Comparison of ENCODE assay signal across 8 cellular contexts in genomic region chr10:21517134-21517982, GRCh38. TPM values are rescaled to one million over a fixed set of nuclear protein-coding genes. Genes with fewer than 3 reads are reported as not detected.
DNase-seq lines count a peak whose midpoint lies in the region; ATAC-seq and TF ChIP-seq lines count a peak whose summit lies in the region.

No MANE protein-coding gene starts in this region.

- H3K4me3 ChIP-seq in GM23338 (peak overlapping the region; percentile 63), ovary (peak overlapping the region; percentile 48)

- ATAC-seq in GM23338: peak; percentile 70
- peak; percentile 75 for ATAC-seq in Right ventricle myocardium superior (ENCODE audit: poor library complexity)

- no peaks in the 10 kb centered on the region; the same call in 1 of the 2 replicates for H4K20me1 ChIP-seq in GM23338 (replicated peaks; ENCODE audit: insufficient read depth)

- peaks cover 80% of the 10 kb centered on the region for H3K27me3 Mint-ChIP-seq in activated CD4-positive, alpha-beta T cell treated with anti-CD3 and anti-CD28 coated beads, Interleukin-2, amount 10 ng/mL, durations not matched to agents 7 days and 5 days
- peaks cover 47% of the 10 kb centered on the region for H3K27me3 Mint-ChIP-seq in GM23338 (ENCODE audit: insufficient read depth, low read depth, poor library complexity)
- H3K27me3 Mint-ChIP-seq in activated T-helper 1 cell treated with anti-CD3 and anti-CD28 coated beads, Interleukin-12 subunit alpha, Interleukin-12 subunit beta, Interleukin-2, Interleukin-4 antibody, amounts not matched to agents 30 ng/mL and 10 ng/mL and 1 ng/mL, durations not matched to agents 14 hours and 24 hours and 36 hours (ENCODE audit: insufficient read depth): peaks cover 73% of the 10 kb centered on the region

- intact Hi-C loops in activated T-helper 1 cell treated with anti-CD3 and anti-CD28 coated beads, Interleukin-12 subunit alpha, Interleukin-12 subunit beta, Interleukin-2, Interleukin-4 antibody, amounts not matched to agents 30 ng/mL and 10 ng/mL and 1 ng/mL, durations not matched to agents 14 hours and 24 hours and 36 hours (cut with micrococcal nuclease): loop anchor here (1.0 to 5.0 kb wide), 6 partner anchors 8 to 1580 kb away; partner anchors contain the start of genes MSRB2 and SKIDA1
- intact Hi-C loops in Right ventricle myocardium superior (cut with DNase I) (no loop called here), ovary (cut with DNase I) (loop anchor here in 2 of 4 donors (2.0 to 10.0 kb wide), 2 partner anchors 15 to 807 kb away; partner anchors contain the start of gene BMI1 (in 1 of the 2))

- H3K27ac ChIP-seq in GM23338 (ENCODE audit: low read depth): no peak overlapping the region
- H3K27ac ChIP-seq in ovary: peak overlapping the region; percentile 81 to 90

- H3K79me2 ChIP-seq in GM23338 (replicated peaks; ENCODE audit: insufficient read depth): peaks cover 5% of the 10 kb centered on the region; the same call in 1 of the 2 replicates

- H3K4me1 Mint-ChIP-seq in activated CD4-positive, alpha-beta T cell treated with anti-CD3 and anti-CD28 coated beads, Interleukin-2, amount 10 ng/mL, durations not matched to agents 7 days and 5 days: peaks cover 42% of the 10 kb centered on the region
- peaks cover 80% of the 10 kb centered on the region for H3K4me1 Mint-ChIP-seq in GM23338
- H3K4me1 Mint-ChIP-seq in activated T-helper 1 cell treated with anti-CD3 and anti-CD28 coated beads, Interleukin-12 subunit alpha, Interleukin-12 subunit beta, Interleukin-2, Interleukin-4 antibody, amounts not matched to agents 30 ng/mL and 10 ng/mL and 1 ng/mL, durations not matched to agents 14 hours and 24 hours and 36 hours (ENCODE audit: low read depth): peaks cover 47% of the 10 kb centered on the region

- peaks cover 67% of the 10 kb centered on the region for H3K27me3 ChIP-seq in GM23338 (ENCODE audit: insufficient read depth)
- no peaks in the 10 kb centered on the region for H3K27me3 ChIP-seq in ovary

- 0 to 1% (median 1%) methylated on average over 67 to 72 of the region's 72 CpGs for WGBS in ovary, 3 donors

- peaks cover 3% of the 10 kb centered on the region for H3K36me3 Mint-ChIP-seq in activated CD4-positive, alpha-beta T cell treated with anti-CD3 and anti-CD28 coated beads, Interleukin-2, amount 10 ng/mL, durations not matched to agents 7 days and 5 days (ENCODE audit: low read depth)
- H3K36me3 Mint-ChIP-seq in GM23338 (ENCODE audit: low read depth): no peaks in the 10 kb centered on the region
- H3K36me3 Mint-ChIP-seq in activated T-helper 1 cell treated with anti-CD3 and anti-CD28 coated beads, Interleukin-12 subunit alpha, Interleukin-12 subunit beta, Interleukin-2, Interleukin-4 antibody, amounts not matched to agents 30 ng/mL and 10 ng/mL and 1 ng/mL, durations not matched to agents 14 hours and 24 hours and 36 hours (ENCODE audit: low read depth): peaks cover 7% of the 10 kb centered on the region

- peaks cover 19% of the 10 kb centered on the region for H3F3A ChIP-seq in GM23338 (replicated peaks; ENCODE audit: low read depth)

- H3K9me3 ChIP-seq in ovary: no peaks in the 10 kb centered on the region

- peak overlapping the region; percentile 79 for H3K4me2 ChIP-seq in GM23338

- H3K9me2 ChIP-seq in GM23338 (ENCODE audit: insufficient read depth): no peaks in the 10 kb centered on the region

- no peak for TF ChIP-seq POLR2A in ovary (IDR thresholded peaks at IDR 0.05)

- TF ChIP-seq CTCF in GM23338 (conservative IDR thresholded peaks at IDR 0.05; ENCODE audit: low read depth in 2 of 2) (no peak; a peak in 1 of 4 replicates), ovary (IDR thresholded peaks at IDR 0.05) (no peak)

- H2AFZ ChIP-seq in GM23338: no peak overlapping the region

- peak overlapping the region; percentile 68 for H3K27ac Mint-ChIP-seq in activated CD4-positive, alpha-beta T cell treated with anti-CD3 and anti-CD28 coated beads, Interleukin-2, amount 10 ng/mL, durations not matched to agents 7 days and 5 days
- peak overlapping the region; percentile 79 for H3K27ac Mint-ChIP-seq in GM23338
- peak overlapping the region; percentile 49 for H3K27ac Mint-ChIP-seq in activated T-helper 1 cell treated with anti-CD3 and anti-CD28 coated beads, Interleukin-12 subunit alpha, Interleukin-12 subunit beta, Interleukin-2, Interleukin-4 antibody, amounts not matched to agents 30 ng/mL and 10 ng/mL and 1 ng/mL, durations not matched to agents 14 hours and 24 hours and 36 hours

- peak overlapping the region; percentile 70 for H3K4me3 Mint-ChIP-seq in activated CD4-positive, alpha-beta T cell treated with anti-CD3 and anti-CD28 coated beads, Interleukin-2, amount 10 ng/mL, durations not matched to agents 7 days and 5 days
- peak overlapping the region; percentile 89 for H3K4me3 Mint-ChIP-seq in GM23338
- H3K4me3 Mint-ChIP-seq in activated T-helper 1 cell treated with anti-CD3 and anti-CD28 coated beads, Interleukin-12 subunit alpha, Interleukin-12 subunit beta, Interleukin-2, Interleukin-4 antibody, amounts not matched to agents 30 ng/mL and 10 ng/mL and 1 ng/mL, durations not matched to agents 14 hours and 24 hours and 36 hours: peak overlapping the region; percentile 88

- H3K9me3 Mint-ChIP-seq in activated CD4-positive, alpha-beta T cell treated with anti-CD3 and anti-CD28 coated beads, Interleukin-2, amount 10 ng/mL, durations not matched to agents 7 days and 5 days: no peaks in the 10 kb centered on the region
- H3K9me3 Mint-ChIP-seq in GM23338: no peaks in the 10 kb centered on the region; the same call in 2 of the 3 replicates
- H3K9me3 Mint-ChIP-seq in activated T-helper 1 cell treated with anti-CD3 and anti-CD28 coated beads, Interleukin-12 subunit alpha, Interleukin-12 subunit beta, Interleukin-2, Interleukin-4 antibody, amounts not matched to agents 30 ng/mL and 10 ng/mL and 1 ng/mL, durations not matched to agents 14 hours and 24 hours and 36 hours: no peaks in the 10 kb centered on the region

- no peaks in the 10 kb centered on the region for H3K36me3 ChIP-seq in GM23338 (ENCODE audit: insufficient read depth)
- no peaks in the 10 kb centered on the region for H3K36me3 ChIP-seq in ovary

- CTCF ChIA-PET in activated CD4-positive, alpha-beta T cell treated with anti-CD3 and anti-CD28 coated beads, Interleukin-2, amount 10 ng/mL, durations not matched to agents 7 days and 5 days (lab: Charles Lee): interaction anchor here (1.4 to 3.7 kb wide), 3 partner anchors 9 to 21 kb away, joined by 3 to 16 read pairs (median 9); no protein-coding TSS in a partner anchor

- POLR2A ChIA-PET in activated CD4-positive, alpha-beta T cell treated with anti-CD3 and anti-CD28 coated beads, Interleukin-2, amount 10 ng/mL, durations not matched to agents 7 days and 5 days (lab: Charles Lee): interaction anchor here (0.6 kb wide), 1 partner anchor 20 kb away, joined by 5 read pairs; no protein-coding TSS in a partner anchor

- peaks cover 76% of the 10 kb centered on the region for H3K4me1 ChIP-seq in GM23338 (ENCODE audit: insufficient read depth)
- H3K4me1 ChIP-seq in ovary (ENCODE audit: insufficient read depth): peaks cover 6% of the 10 kb centered on the region

- DNase-seq in activated CD4-positive, alpha-beta T cell treated with anti-CD3 and anti-CD28 coated beads, Interleukin-2, amount 10 ng/mL, durations not matched to agents 7 days and 5 days: no peak
- no peak for DNase-seq in activated CD4-positive, alpha-beta T cell treated with anti-CD3 and anti-CD28 coated beads for 1 hour
- DNase-seq in GM23338 (ENCODE audit: low spot score) (peak; percentile 92), LoVo (ENCODE audit: low spot score) (peak; percentile 72), Right ventricle myocardium superior (peak; percentile 78), ovary (peak; percentile 69 to 81 (median 76)), NCI-H128 (lab: John Stamatoyannopoulos, UW; ENCODE audit: unreplicated experiment) (no peak)
- peak; percentile 25 for DNase-seq in activated T-helper 1 cell treated with anti-CD3 and anti-CD28 coated beads, Interleukin-12 subunit alpha, Interleukin-12 subunit beta, Interleukin-2, Interleukin-4 antibody, amounts not matched to agents 30 ng/mL and 10 ng/mL and 1 ng/mL, durations not matched to agents 14 hours and 24 hours and 36 hours (ENCODE audit: low spot score)

- no peak for TF ChIP-seq EP300 in ovary (IDR thresholded peaks at IDR 0.05)

TF ChIP-seq in GM23338, 12 proteins besides CTCF, POLR2A, EP300 and RAD21:
- TF ChIP-seq EZH2 (IDR thresholded peaks at IDR 0.05; ENCODE audit: low read depth, unreplicated experiment) (peak; percentile 26), POLR2AphosphoS5 (IDR thresholded peaks at IDR 0.05; ENCODE audit: low read depth) (no peak)

RNA-seq across cellular contexts. Expression of gene SKIDA1, which starts 8.1 kb away (rescaled TPM):
- under 1 TPM; 0.12 to 0.33 TPM for total RNA-seq in activated CD4-positive, alpha-beta T cell treated with anti-CD3 and anti-CD28 coated beads, Interleukin-2, amount 10 ng/mL, durations not matched to agents 7 days and 5 days
- 2.3 and 3.5 TPM in 2 replicates for total RNA-seq in GM23338 (2014; rRNA removed; shearing (Covaris generic))
- polyA plus RNA-seq in GM23338 (2016; fragmentation: Nextera tagmentation; extraction: Ambion mirVana): 0.94 and 1.5 TPM in 2 replicates
- total RNA-seq in activated T-helper 1 cell treated with anti-CD3 and anti-CD28 coated beads, Interleukin-12 subunit alpha, Interleukin-12 subunit beta, Interleukin-2, Interleukin-4 antibody, amounts not matched to agents 30 ng/mL and 10 ng/mL and 1 ng/mL, durations not matched to agents 14 hours and 24 hours and 36 hours: 0.05 and 0.15 TPM in 2 replicates
- total RNA-seq in Right ventricle myocardium superior: 3.3 TPM
- 1 to 10 TPM; 1.1 to 4.2 (median 3.4) TPM for total RNA-seq in ovary
- 1 to 10 TPM; 1.1 to 1.7 TPM for polyA plus RNA-seq in ovary

RNA-seq across cellular contexts. Expression of gene MLLT10, which starts 16.7 kb away (rescaled TPM):
- total RNA-seq in activated CD4-positive, alpha-beta T cell treated with anti-CD3 and anti-CD28 coated beads, Interleukin-2, amount 10 ng/mL, durations not matched to agents 7 days and 5 days: 10 to 100 TPM; 44.1 to 47.2 TPM
- total RNA-seq in GM23338 (2014; rRNA removed; shearing (Covaris generic)): 54.1 and 55.4 TPM in 2 replicates
- 26.1 and 28.8 TPM in 2 replicates for polyA plus RNA-seq in GM23338 (2016; fragmentation: Nextera tagmentation; extraction: Ambion mirVana)
- 40.9 and 43.1 TPM in 2 replicates for total RNA-seq in activated T-helper 1 cell treated with anti-CD3 and anti-CD28 coated beads, Interleukin-12 subunit alpha, Interleukin-12 subunit beta, Interleukin-2, Interleukin-4 antibody, amounts not matched to agents 30 ng/mL and 10 ng/mL and 1 ng/mL, durations not matched to agents 14 hours and 24 hours and 36 hours
- 22.9 TPM for total RNA-seq in Right ventricle myocardium superior
- total RNA-seq in ovary: 10 to 100 TPM; 32.3 to 55.1 (median 43.7) TPM
- 10 to 100 TPM; 23.6 to 27.4 TPM for polyA plus RNA-seq in ovary

Comparison
In these comparisons a context has a peak if more than half of its experiments do, and no peak if none do; other contexts are left out.
1. DNase-seq: peak in GM23338 (single experiment), LoVo (single experiment), activated T-helper 1 cell treated with anti-CD3 and anti-CD28 coated beads, Interleukin-12 subunit alpha, Interleukin-12 subunit beta, Interleukin-2, Interleukin-4 antibody, amounts not matched to agents 30 ng/mL and 10 ng/mL and 1 ng/mL, durations not matched to agents 14 hours and 24 hours and 36 hours (single experiment), Right ventricle myocardium superior (single experiment) and ovary (5 of 5); none in activated CD4-positive, alpha-beta T cell treated with anti-CD3 and anti-CD28 coated beads, Interleukin-2, amount 10 ng/mL, durations not matched to agents 7 days and 5 days (single experiment), activated CD4-positive, alpha-beta T cell treated with anti-CD3 and anti-CD28 coated beads for 1 hour (single experiment) and NCI-H128 (single experiment).
2. Peak in every context shown above with its lines, with median percentiles within 50 percentile points of each other: H3K27ac Mint-ChIP-seq and H3K4me3 Mint-ChIP-seq.